ENCODE assay signal across 9 cellular contexts in genomic region chr7:105648561-105649401, GRCh38.
DNase-seq lines count a peak whose midpoint lies in the region; ATAC-seq and TF ChIP-seq lines count a peak whose summit lies in the region.
"Had no signal": no experiment of that assay in that cellular context is flagged by ENCODE, and none has a peak within 500 bp of the region (broad histone marks: within the 10 kb centered on the region; RNA-seq: fewer than 3 reads in every experiment).

No MANE protein-coding gene starts in this region.

- no peaks in the 10 kb centered on the region for H3K27me3 ChIP-seq in WERI-Rb-1 (ENCODE audit: insufficient read depth, low read depth, severe bottlenecking)
- no peaks in the 10 kb centered on the region for H3K27me3 ChIP-seq in adrenal gland
- H3K27me3 ChIP-seq: heart left ventricle had no signal

- H3K27ac ChIP-seq in WERI-Rb-1 (no peak overlapping the region), adrenal gland (no peak overlapping the region)
- H3K27ac ChIP-seq: heart left ventricle had no signal

- TF ChIP-seq POLR2A in adrenal gland (IDR thresholded peaks at IDR 0.05): no peak

- peak overlapping the region; percentile 1 for H3K4me3 Mint-ChIP-seq in neural crest cell

- no peaks in the 10 kb centered on the region for H3K27me3 Mint-ChIP-seq in neural crest cell (ENCODE audit: low read depth)

- no peak for ATAC-seq in HG02970 (IDR thresholded peaks at IDR 0.05; ENCODE audit: low FRiP score, unreplicated experiment)
- ATAC-seq in HG03280 (IDR thresholded peaks at IDR 0.05; ENCODE audit: unreplicated experiment): no peak
- ATAC-seq: heart left ventricle had no signal

- H3K36me3 ChIP-seq in WERI-Rb-1: no peaks in the 10 kb centered on the region
- H3K36me3 ChIP-seq in adrenal gland (replicated peaks in 1 of 2): no peaks in the 10 kb centered on the region

- no peaks in the 10 kb centered on the region for H3K9me3 ChIP-seq in WERI-Rb-1 (ENCODE audit: severe bottlenecking)
- no peaks in the 10 kb centered on the region for H3K9me3 ChIP-seq in adrenal gland (replicated peaks in 1 of 3)
- H3K9me3 ChIP-seq: heart left ventricle had no signal

- no peaks in the 10 kb centered on the region for H3K9me3 Mint-ChIP-seq in neural crest cell

- peaks cover 33% of the 10 kb centered on the region for H3K4me1 Mint-ChIP-seq in neural crest cell

- DNase-seq in EH (ENCODE audit: low read depth) (peak; percentile 9), NCI-H2029 (lab: John Stamatoyannopoulos, UW) (peak; percentile 85), WERI-Rb-1 (peak; percentile 57), neural crest cell (ENCODE audit: low read depth, low spot score) (no peak), adrenal gland (no peak)
- no peak for DNase-seq in activated T-cell treated with anti-CD3 and anti-CD28 coated beads, Interleukin-2, amount 50 U/mL, for 1 hour
- DNase-seq: heart left ventricle had no signal

- H3K36me3 Mint-ChIP-seq in neural crest cell (ENCODE audit: low read depth): no peaks in the 10 kb centered on the region

- TF ChIP-seq CTCF in WERI-Rb-1 (IDR thresholded peaks at IDR 0.05; ENCODE audit: low read depth, low read length): no peak
- no peak for TF ChIP-seq CTCF in neural crest cell (conservative IDR thresholded peaks at IDR 0.05)
- no peak for TF ChIP-seq CTCF in adrenal gland (IDR thresholded peaks at IDR 0.05)

- H3K4me3 ChIP-seq in WERI-Rb-1 (ENCODE audit: low read depth, low read length) (no peak overlapping the region), adrenal gland (no peak overlapping the region)
- H3K4me3 ChIP-seq: heart left ventricle had no signal

- H3K4me1 ChIP-seq in adrenal gland (replicated peaks in 1 of 2): peaks cover 0 to 19% of the 10 kb centered on the region in 2 donors

- peak overlapping the region; percentile 60 for H3K27ac Mint-ChIP-seq in neural crest cell (ENCODE audit: unreplicated experiment)

- 72 to 78% (median 75%) methylated on average over 10 to 13 of the region's 13 CpGs for WGBS in adrenal gland, 4 donors

- intact Hi-C loops in adrenal gland (cut with DNase I): no loop called here

Comparison
In these comparisons a context has a peak if more than half of its experiments do, and no peak if none do; other contexts are left out.
1. DNase-seq: peak in EH (single experiment), NCI-H2029 (single experiment) and WERI-Rb-1 (single experiment); none in neural crest cell (single experiment), activated T-cell treated with anti-CD3 and anti-CD28 coated beads, Interleukin-2, amount 50 U/mL, for 1 hour (single experiment) and adrenal gland (0 of 7).